35 cellular contexts compared by ENCODE assay signal in the genomic region with DNA sequence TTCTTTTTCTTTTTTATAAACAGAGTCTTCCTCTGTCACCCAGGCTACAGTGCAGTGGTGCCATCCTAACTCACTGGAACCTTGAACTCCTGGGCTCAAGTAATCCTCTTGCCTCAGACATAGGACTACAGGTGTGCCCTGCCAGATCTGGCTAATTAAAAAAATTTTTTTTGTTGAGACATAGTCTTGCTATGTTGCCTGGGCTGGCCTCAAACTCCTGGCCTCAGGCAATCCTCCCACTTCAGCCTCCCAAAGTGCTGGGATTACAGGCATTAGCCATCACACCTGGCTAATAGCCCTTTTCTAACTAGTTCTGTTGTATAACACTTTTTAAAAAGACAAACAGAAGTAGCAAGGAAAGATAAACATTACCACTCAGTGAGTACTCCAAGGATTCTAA.
"Had no signal": no experiment of that assay in that cellular context is flagged by ENCODE, and none has a peak within 500 bp of the region (broad histone marks: within the 10 kb centered on the region; RNA-seq: fewer than 3 reads in every experiment).

No MANE protein-coding gene starts in this region.

- H3K27me3 ChIP-seq: MG63 had no signal

- H3K4me3 ChIP-seq: MG63 had no signal

- H3K9ac ChIP-seq: KMS-11 had no signal

- H3K4me2 ChIP-seq: KMS-11 had no signal

- H3K27ac ChIP-seq: KMS-11 had no signal

- DNase-seq: Karpas-422, Kasumi-1, MG63, MM.1S, MV-4-11, NCI-H1048, NCI-H1092, NCI-H1092 treated with DMSO at 0.1 percent for 48 hours, NCI-H1105, NCI-H1105 treated with DMSO at 0.1 percent for 48 hours, NCI-H1417, NCI-H1417 treated with DMSO at 0.1 percent for 48 hours, NCI-H1436, NCI-H1436 treated with DMSO at 0.1 percent for 48 hours, NCI-H146, NCI-H1694, NCI-H1694 treated with DMSO at 0.1 percent for 48 hours, NCI-H187, NCI-H187 treated with DMSO at 0.1 percent for 48 hours, NCI-H1930, NCI-H2029, NCI-H2029 treated with DMSO at 0.1 percent for 48 hours, NCI-H2081, NCI-H2081 treated with DMSO at 0.1 percent for 48 hours, NCI-H2107, NCI-H2171, NCI-H2227 treated with DMSO at 0.1 percent for 48 hours, NCI-H226, NCI-H345, NCI-H446, NCI-H446 treated with DMSO at 0.1 percent for 48 hours, NCI-H510A, NCI-H510A treated with DMSO at 0.1 percent for 48 hours, NCI-H524 had no signal

- H3K9me3 ChIP-seq: MG63 had no signal
